25 cellular contexts compared by ENCODE assay signal in the genomic region with DNA sequence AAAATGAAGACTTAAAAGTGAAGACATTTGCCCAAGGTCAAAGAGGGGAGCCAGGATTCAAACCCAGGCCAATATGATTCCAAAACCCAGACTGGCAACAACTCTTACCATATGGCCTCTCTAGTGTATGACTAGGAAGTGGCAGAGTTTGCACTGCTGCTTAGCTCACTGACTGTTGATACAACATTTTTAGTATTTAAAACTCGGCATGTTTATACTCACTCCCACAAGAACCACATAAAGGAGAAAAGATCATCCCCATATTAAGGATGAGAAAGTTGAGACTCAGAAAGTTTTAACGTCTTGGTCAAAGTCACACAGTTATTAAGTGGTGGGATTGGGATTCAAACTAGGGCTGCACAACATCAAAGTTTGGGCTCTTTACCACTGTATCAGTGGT.
DNase-seq lines count a peak whose midpoint lies in the region; ATAC-seq and TF ChIP-seq lines count a peak whose summit lies in the region.
"Had no signal": no experiment of that assay in that cellular context is flagged by ENCODE, and none has a peak within 500 bp of the region (broad histone marks: within the 10 kb centered on the region; RNA-seq: fewer than 3 reads in every experiment).

No MANE protein-coding gene starts in this region.

- H3K4me1 ChIP-seq in DND-41 (ENCODE audit: insufficient read depth, low read length): 0 out of 2 replicates have a peak, but pooled peaks cover 5% of the 10 kb centered on the region

- H3K36me3 ChIP-seq in DND-41 (ENCODE audit: insufficient read depth, low read length): no peaks in the 10 kb centered on the region
- no peaks in the 10 kb centered on the region for H3K36me3 ChIP-seq in brain microvascular endothelial cell (replicated peaks)
- H3K36me3 ChIP-seq: ovary had no signal

- H3K4me3 ChIP-seq in DND-41 (ENCODE audit: low read depth in 1 of 2, low read length in 2 of 2) (no peak overlapping the region), brain microvascular endothelial cell (ENCODE audit: low read depth, low read length) (no peak overlapping the region)
- H3K4me3 ChIP-seq: ovary had no signal

- CTCF ChIA-PET in HEK293T (lab: Yijun Ruan, JAX): no interaction called here
- CTCF ChIA-PET in activated naive CD4-positive, alpha-beta T cell treated with anti-CD3 and anti-CD28 coated beads for 36 hours (lab: Charles Lee): no interaction called here

- ATAC-seq in DND-41 (ENCODE audit: insufficient read depth, low read depth) (peak; percentile 49), HG02870 (IDR thresholded peaks at IDR 0.05; ENCODE audit: unreplicated experiment) (peak; percentile 2)
- ATAC-seq: activated CD4-positive, CD25-positive, alpha-beta regulatory T cell treated with anti-CD3 and anti-CD28 coated beads, Interleukin-2, amount 50 U/mL, for 24 hours; activated T-cell treated with anti-CD3 and anti-CD28 coated beads, Interleukin-2, amount 50 U/mL, for 4 hours had no signal

- no peaks in the 10 kb centered on the region for H3K9me3 Mint-ChIP-seq in nephron
- H3K9me3 Mint-ChIP-seq in activated naive CD4-positive, alpha-beta T cell treated with anti-CD3 and anti-CD28 coated beads for 36 hours: no peaks in the 10 kb centered on the region
- H3K9me3 Mint-ChIP-seq: activated T-cell treated with anti-CD3 and anti-CD28 coated beads, Interleukin-2, amount 50 U/mL, for 4 hours; nephron progenitor cell had no signal

- no peaks in the 10 kb centered on the region for H3K79me2 ChIP-seq in DND-41 (ENCODE audit: insufficient read depth, low read length)

- intact Hi-C loops in activated naive CD4-positive, alpha-beta T cell treated with anti-CD3 and anti-CD28 coated beads for 36 hours (cut with micrococcal nuclease): no loop called here

- H3K4me2 ChIP-seq in DND-41 (ENCODE audit: insufficient read depth, low read length): no peak overlapping the region

- H3K9ac ChIP-seq in DND-41 (ENCODE audit: low read depth, low read length): no peak overlapping the region

- H3K27ac ChIP-seq in DND-41 (ENCODE audit: low read length) (no peak overlapping the region), brain microvascular endothelial cell (peak overlapping the region; percentile 94)

- H3K4me3 Mint-ChIP-seq in nephron: no peak overlapping the region
- no peak overlapping the region for H3K4me3 Mint-ChIP-seq in activated naive CD4-positive, alpha-beta T cell treated with anti-CD3 and anti-CD28 coated beads for 36 hours
- H3K4me3 Mint-ChIP-seq: activated CD8-positive, alpha-beta memory T cell treated with anti-CD3 and anti-CD28 coated beads, Interleukin-2, amount 10 ng/mL, durations not matched to agents 7 days and 5 days; activated T-cell treated with anti-CD3 and anti-CD28 coated beads, Interleukin-2, amount 50 U/mL, for 4 hours; immature natural killer cell; nephron progenitor cell had no signal

- peaks cover 60% of the 10 kb centered on the region for H3K4me1 Mint-ChIP-seq in nephron
- no peaks in the 10 kb centered on the region for H3K4me1 Mint-ChIP-seq in activated naive CD4-positive, alpha-beta T cell treated with anti-CD3 and anti-CD28 coated beads for 36 hours (ENCODE audit: low read depth)
- H3K4me1 Mint-ChIP-seq: immature natural killer cell had no signal

- TF ChIP-seq CTCF in DND-41 (IDR thresholded peaks at IDR 0.05; ENCODE audit: borderline replicate concordance, extremely low read depth, low read length, poor library complexity, severe bottlenecking) (no peak), brain microvascular endothelial cell (IDR thresholded peaks at IDR 0.05; ENCODE audit: low read depth, low read length, missing control alignments) (no peak), nephron (IDR thresholded peaks at IDR 0.05; ENCODE audit: unreplicated experiment in 3 of 3) (no peak)

- no peaks in the 10 kb centered on the region for H3K9me3 ChIP-seq in DND-41 (ENCODE audit: insufficient read depth, low read length, severe bottlenecking)
- H3K9me3 ChIP-seq: ovary had no signal

- H4K20me1 ChIP-seq in DND-41 (ENCODE audit: insufficient read depth, low read length): no peaks in the 10 kb centered on the region

- in situ Hi-C loops in brain microvascular endothelial cell (cut with HindIII; ENCODE audit: low pct_ligation_motif_present, low sequenced_read_pairs): loop anchor here (25.0 kb wide), 1 partner anchor 94 kb away; no protein-coding TSS in a partner anchor

- no peaks in the 10 kb centered on the region for H3K27me3 ChIP-seq in DND-41 (ENCODE audit: insufficient read depth, low read length, poor library complexity)
- H3K27me3 ChIP-seq in brain microvascular endothelial cell (replicated peaks): no peaks in the 10 kb centered on the region
- H3K27me3 ChIP-seq: ovary had no signal

- no peak overlapping the region for H2AFZ ChIP-seq in DND-41 (ENCODE audit: low read depth, low read length)

- H3K36me3 Mint-ChIP-seq in nephron (ENCODE audit: low read depth): no peaks in the 10 kb centered on the region
- no peaks in the 10 kb centered on the region for H3K36me3 Mint-ChIP-seq in activated naive CD4-positive, alpha-beta T cell treated with anti-CD3 and anti-CD28 coated beads for 36 hours (ENCODE audit: low read depth)
- H3K36me3 Mint-ChIP-seq: activated CD8-positive, alpha-beta memory T cell treated with anti-CD3 and anti-CD28 coated beads, Interleukin-2, amount 10 ng/mL, durations not matched to agents 7 days and 5 days; immature natural killer cell had no signal

- no peak for DNase-seq in DND-41
- no peak for DNase-seq in brain microvascular endothelial cell
- no peak for DNase-seq in AG20443 (ENCODE audit: low spot score)
- DNase-seq in HEK293T (ENCODE audit: extremely low spot score): no peak
- DNase-seq in NCI-H1417 (lab: John Stamatoyannopoulos, UW): no peak
- no peak for DNase-seq in activated naive CD4-positive, alpha-beta T cell treated with anti-CD3 and anti-CD28 coated beads for 36 hours
- DNase-seq: activated CD4-positive, alpha-beta T cell treated with anti-CD3 and anti-CD28 coated beads, Interleukin-2, amount 50 U/mL, for 4 hours; activated gamma-delta T cell treated with Interleukin-2 at 50 U/mL for 16 hours; activated T-cell treated with anti-CD3 and anti-CD28 coated beads, Interleukin-2, amount 50 U/mL, for 4 hours; cerebellar nuclear complex; immature natural killer cell; KBM-7; NCI-H1417 treated with DMSO at 0.1 percent for 48 hours; NCI-H2081; NCI-H524 treated with DMSO at 0.1 percent for 48 hours; nephron progenitor cell; NK-92 treated with Interleukin-12 subunit alpha and Interleukin-12 subunit beta, amount 100 ng/mL, for 24 hours; retina; small intestine; stimulated activated naive CD4-positive, alpha-beta T cell treated with Interleukin-2 at 50 U/mL for 16 hours had no signal

- POLR2A ChIA-PET in HEK293T (lab: Yijun Ruan, JAX): no interaction called here

- peak overlapping the region; percentile 92 to 97 (median 95) for H3K27ac Mint-ChIP-seq in nephron
- no peak overlapping the region for H3K27ac Mint-ChIP-seq in activated naive CD4-positive, alpha-beta T cell treated with anti-CD3 and anti-CD28 coated beads for 36 hours
- H3K27ac Mint-ChIP-seq: immature natural killer cell had no signal

- no peaks in the 10 kb centered on the region for H3K27me3 Mint-ChIP-seq in nephron (ENCODE audit: low read depth)
- peaks cover 11% of the 10 kb centered on the region for H3K27me3 Mint-ChIP-seq in activated naive CD4-positive, alpha-beta T cell treated with anti-CD3 and anti-CD28 coated beads for 36 hours (ENCODE audit: low read depth)

TF ChIP-seq in HEK293T, 16 proteins besides CTCF, POLR2A, EP300 and RAD21:
- TF ChIP-seq ZNF384 (IDR thresholded peaks at IDR 0.05) (no peak), CTBP1 (IDR thresholded peaks at IDR 0.05; ENCODE audit: borderline replicate concordance) (no peak), HDGF (IDR thresholded peaks at IDR 0.05; ENCODE audit: borderline replicate concordance) (no peak), ELF4 (IDR thresholded peaks at IDR 0.05) (no peak), LEF1 (IDR thresholded peaks at IDR 0.05; ENCODE audit: borderline replicate concordance) (no peak), FOXK2 (IDR thresholded peaks at IDR 0.05) (no peak), NFRKB (IDR thresholded peaks at IDR 0.05) (no peak), BHLHE40 (IDR thresholded peaks at IDR 0.05; ENCODE audit: borderline replicate concordance) (no peak)
- TF ChIP-seq, protein P1, sequence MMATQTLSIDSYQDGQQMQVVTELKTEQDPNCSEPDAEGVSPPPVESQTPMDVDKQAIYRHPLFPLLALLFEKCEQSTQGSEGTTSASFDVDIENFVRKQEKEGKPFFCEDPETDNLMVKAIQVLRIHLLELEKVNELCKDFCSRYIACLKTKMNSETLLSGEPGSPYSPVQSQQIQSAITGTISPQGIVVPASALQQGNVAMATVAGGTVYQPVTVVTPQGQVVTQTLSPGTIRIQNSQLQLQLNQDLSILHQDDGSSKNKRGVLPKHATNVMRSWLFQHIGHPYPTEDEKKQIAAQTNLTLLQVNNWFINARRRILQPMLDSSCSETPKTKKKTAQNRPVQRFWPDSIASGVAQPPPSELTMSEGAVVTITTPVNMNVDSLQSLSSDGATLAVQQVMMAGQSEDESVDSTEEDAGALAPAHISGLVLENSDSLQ (IDR thresholded peaks at IDR 0.05): no peak
TF ChIP-seq in HEK293T: peak in this region for 0.
